In the genomic region with DNA sequence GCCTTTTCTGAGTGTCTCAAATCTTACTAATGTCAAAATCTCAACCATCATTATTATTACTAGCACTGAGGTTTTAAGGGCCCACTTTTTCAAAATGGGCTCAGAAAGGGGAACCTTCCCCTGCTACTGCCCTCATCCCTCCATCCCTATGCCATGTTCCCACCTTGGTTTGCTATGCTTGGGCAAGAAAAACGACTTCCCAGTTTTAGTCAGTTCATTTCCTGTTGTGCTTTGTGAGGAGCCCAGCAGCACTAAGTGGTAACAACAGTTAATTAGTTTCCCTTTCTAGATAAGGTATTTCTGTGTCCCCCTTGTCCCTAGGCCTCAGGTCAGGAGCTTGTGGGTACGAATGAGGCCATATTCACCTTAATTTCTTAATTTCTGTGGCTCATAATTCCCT, we compare ENCODE assay signal across 19 cellular contexts.
DNase-seq lines count a peak whose midpoint lies in the region; ATAC-seq and TF ChIP-seq lines count a peak whose summit lies in the region.
"Had no signal": no experiment of that assay in that cellular context is flagged by ENCODE, and none has a peak within 500 bp of the region (broad histone marks: within the 10 kb centered on the region; RNA-seq: fewer than 3 reads in every experiment).

No MANE protein-coding gene starts in this region.

- H3K27me3 ChIP-seq in HAP-1 (ENCODE audit: low read depth) = 0 out of 2 replicates have a peak, but pooled peaks cover 3% of the 10 kb centered on the region
- H3K27me3 ChIP-seq: adrenal gland had no signal

- no peaks in the 10 kb centered on the region for H3K36me3 ChIP-seq in HAP-1 (replicated peaks)
- H3K36me3 ChIP-seq: adrenal gland, thoracic aorta had no signal

- DNase-seq in DMS153 treated with DMSO at 0.1 percent for 48 hours (lab: John Stamatoyannopoulos, UW; ENCODE audit: unreplicated experiment) (no peak), HAP-1 (ENCODE audit: low spot score in 2 of 2) (no peak)
- DNase-seq: activated CD4-positive, alpha-beta T cell treated with anti-CD3 and anti-CD28 coated beads for 1 hour; activated T-cell treated with anti-CD3 and anti-CD28 coated beads, Interleukin-2, amount 50 U/mL, for 4 hours; adrenal gland; central memory CD4-positive, alpha-beta T cell; hippocampal formation; kidney glomerular epithelial cell; midbrain; NCI-H1105 treated with DMSO at 0.1 percent for 48 hours; NCI-H2171; NCI-H82; stimulated activated CD4-positive, alpha-beta T cell treated with anti-CD3 and anti-CD28 coated beads, Interleukin-4, amount 100 ng/mL, for 1 hour had no signal

- H3K9me3 Mint-ChIP-seq in activated T-helper 17 cell treated with anti-CD3 and anti-CD28 coated beads, Interleukin-2, amount 50 U/mL, for 72 hours = no peaks in the 10 kb centered on the region
- H3K9me3 Mint-ChIP-seq: activated T-cell treated with anti-CD3 and anti-CD28 coated beads, Interleukin-2, amount 50 U/mL, for 4 hours had no signal

- no peak overlapping the region for H3K4me3 ChIP-seq in HAP-1
- H3K4me3 ChIP-seq: adrenal gland, thoracic aorta had no signal

- H3K27me3 Mint-ChIP-seq in activated T-helper 17 cell treated with anti-CD3 and anti-CD28 coated beads, Interleukin-2, amount 50 U/mL, for 72 hours = peaks cover 2% of the 10 kb centered on the region

- no peaks in the 10 kb centered on the region for H3K9me3 ChIP-seq in HAP-1
- H3K9me3 ChIP-seq: adrenal gland, thoracic aorta had no signal

- H3K4me1 Mint-ChIP-seq in activated T-helper 17 cell treated with anti-CD3 and anti-CD28 coated beads, Interleukin-2, amount 50 U/mL, for 72 hours = peaks cover 8% of the 10 kb centered on the region

- no peaks in the 10 kb centered on the region for H3K36me3 Mint-ChIP-seq in activated T-helper 17 cell treated with anti-CD3 and anti-CD28 coated beads, Interleukin-2, amount 50 U/mL, for 72 hours (ENCODE audit: low read depth)

- ATAC-seq in GM18873 (IDR thresholded peaks at IDR 0.05; ENCODE audit: low FRiP score, unreplicated experiment) (peak; percentile 34), GM19467 (IDR thresholded peaks at IDR 0.05; ENCODE audit: unreplicated experiment) (peak; percentile 34), HG03196 (IDR thresholded peaks at IDR 0.05; ENCODE audit: unreplicated experiment) (peak; percentile 36), GM18505 (IDR thresholded peaks at IDR 0.05; ENCODE audit: unreplicated experiment) (no peak)
- ATAC-seq in activated T-helper 17 cell treated with anti-CD3 and anti-CD28 coated beads, Interleukin-2, amount 50 U/mL, for 72 hours (replicated peaks) = no peak
- ATAC-seq: activated T-cell treated with anti-CD3 and anti-CD28 coated beads, Interleukin-2, amount 50 U/mL, for 4 hours had no signal

- in situ Hi-C loops in HAP-1 (cut with MboI; ENCODE audit: low sequenced_read_pairs) = loop anchor here (25.0 kb wide), 3 partner anchors 209 to 484 kb away; no protein-coding TSS in a partner anchor

- peak overlapping the region; percentile 75 for H3K27ac Mint-ChIP-seq in activated T-helper 17 cell treated with anti-CD3 and anti-CD28 coated beads, Interleukin-2, amount 50 U/mL, for 72 hours

- H3K4me3 Mint-ChIP-seq in activated T-helper 17 cell treated with anti-CD3 and anti-CD28 coated beads, Interleukin-2, amount 50 U/mL, for 72 hours = peak overlapping the region; percentile 36
- H3K4me3 Mint-ChIP-seq: activated T-cell treated with anti-CD3 and anti-CD28 coated beads, Interleukin-2, amount 50 U/mL, for 4 hours had no signal

- no peaks in the 10 kb centered on the region for H3K4me1 ChIP-seq in HAP-1
- H3K4me1 ChIP-seq: adrenal gland had no signal

- no peak for TF ChIP-seq POLR2A in GM18505 (IDR thresholded peaks at IDR 0.05; ENCODE audit: borderline replicate concordance, extremely low read depth, insufficient read depth, insufficient read length)

Comparison
In these comparisons a context has a peak if more than half of its experiments do, and no peak if none do; other contexts are left out.
1. ATAC-seq: peak in GM18873 (single experiment), GM19467 (single experiment) and HG03196 (single experiment); none in activated T-helper 17 cell treated with anti-CD3 and anti-CD28 coated beads, Interleukin-2, amount 50 U/mL, for 72 hours (single experiment) and GM18505 (single experiment).